ENCODE assay signal across 1 cellular context in the genomic region with DNA sequence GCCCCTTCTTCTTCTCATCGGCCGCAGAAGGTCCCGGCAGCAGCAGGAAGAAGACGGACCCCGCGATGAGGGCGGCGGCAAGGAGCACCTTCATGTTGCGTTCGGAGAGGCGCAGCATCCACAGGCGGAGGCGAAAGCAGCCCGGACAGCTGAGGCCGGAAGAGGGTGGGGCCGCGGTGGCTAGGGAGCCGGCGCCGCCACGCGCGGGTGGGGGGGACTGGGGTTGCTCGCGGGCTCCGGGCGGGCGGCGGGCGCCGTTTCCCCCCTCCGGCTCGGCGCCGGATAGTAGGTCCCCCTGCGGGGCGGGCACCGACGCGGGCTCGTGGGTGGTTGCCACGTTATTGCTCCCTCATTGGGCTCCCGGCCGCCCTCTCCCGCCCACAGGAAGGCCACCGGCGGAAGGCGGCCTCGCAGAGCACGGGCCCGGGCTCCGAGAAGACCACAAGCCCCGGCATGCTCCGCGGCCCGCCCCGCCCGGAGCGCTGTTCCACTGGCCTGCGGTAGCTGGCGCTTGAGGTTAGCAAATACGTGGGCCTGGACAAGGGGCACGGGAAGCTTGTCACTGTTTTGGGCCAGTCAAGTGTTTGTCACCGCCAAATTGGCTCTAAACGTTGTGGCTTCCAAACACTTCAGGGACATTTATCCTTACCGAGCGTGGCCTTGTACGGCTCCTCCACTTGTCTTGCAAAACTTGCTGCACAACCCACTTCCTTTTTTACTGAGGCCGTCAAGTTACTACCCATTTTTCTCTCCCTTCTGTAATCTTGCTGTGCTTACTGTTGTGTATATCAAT.
TF ChIP-seq lines count a peak whose summit lies in the region.

Gene PPIB (minus strand): TSS at position 154 of the 793 bp plus-strand sequence. CDS start 36 bp downstream, at position 118.

TF ChIP-seq in HepG2, 621 proteins besides CTCF, POLR2A, EP300 and RAD21 (continued from another document and continues in another):
- TF ChIP-seq, protein P1, sequence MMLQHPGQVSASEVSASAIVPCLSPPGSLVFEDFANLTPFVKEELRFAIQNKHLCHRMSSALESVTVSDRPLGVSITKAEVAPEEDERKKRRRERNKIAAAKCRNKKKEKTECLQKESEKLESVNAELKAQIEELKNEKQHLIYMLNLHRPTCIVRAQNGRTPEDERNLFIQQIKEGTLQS (CRISPR knock-in tag; IDR thresholded peaks at IDR 0.05), result no peak
- TF ChIP-seq ZC3H13 (CRISPR knock-in tag; IDR thresholded peaks at IDR 0.05), result 0 out of 2 replicates have a peak, but pooled peaks have one; percentile 25
- TF ChIP-seq, protein P2, sequence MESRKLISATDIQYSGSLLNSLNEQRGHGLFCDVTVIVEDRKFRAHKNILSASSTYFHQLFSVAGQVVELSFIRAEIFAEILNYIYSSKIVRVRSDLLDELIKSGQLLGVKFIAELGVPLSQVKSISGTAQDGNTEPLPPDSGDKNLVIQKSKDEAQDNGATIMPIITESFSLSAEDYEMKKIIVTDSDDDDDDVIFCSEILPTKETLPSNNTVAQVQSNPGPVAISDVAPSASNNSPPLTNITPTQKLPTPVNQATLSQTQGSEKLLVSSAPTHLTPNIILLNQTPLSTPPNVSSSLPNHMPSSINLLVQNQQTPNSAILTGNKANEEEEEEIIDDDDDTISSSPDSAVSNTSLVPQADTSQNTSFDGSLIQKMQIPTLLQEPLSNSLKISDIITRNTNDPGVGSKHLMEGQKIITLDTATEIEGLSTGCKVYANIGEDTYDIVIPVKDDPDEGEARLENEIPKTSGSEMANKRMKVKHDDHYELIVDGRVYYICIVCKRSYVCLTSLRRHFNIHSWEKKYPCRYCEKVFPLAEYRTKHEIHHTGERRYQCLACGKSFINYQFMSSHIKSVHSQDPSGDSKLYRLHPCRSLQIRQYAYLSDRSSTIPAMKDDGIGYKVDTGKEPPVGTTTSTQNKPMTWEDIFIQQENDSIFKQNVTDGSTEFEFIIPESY (CRISPR knock-in tag; IDR thresholded peaks at IDR 0.05), result no peak; the same call in 1 of the 2 replicates
- no peak for TF ChIP-seq ZNF737 (CRISPR knock-in tag; IDR thresholded peaks at IDR 0.05; ENCODE audit: borderline replicate concordance)
- no peak for TF ChIP-seq MAFG (CRISPR knock-in tag; IDR thresholded peaks at IDR 0.05)
- TF ChIP-seq NCOA2 (CRISPR knock-in tag; IDR thresholded peaks at IDR 0.05), result no peak
- no peak for TF ChIP-seq ZNF562 (CRISPR knock-in tag; IDR thresholded peaks at IDR 0.05; ENCODE audit: borderline replicate concordance)
- TF ChIP-seq AGO1 (IDR thresholded peaks at IDR 0.05; ENCODE audit: low read depth, low read length, poor library complexity, severe bottlenecking), result peak; percentile 77
- TF ChIP-seq, protein P3, sequence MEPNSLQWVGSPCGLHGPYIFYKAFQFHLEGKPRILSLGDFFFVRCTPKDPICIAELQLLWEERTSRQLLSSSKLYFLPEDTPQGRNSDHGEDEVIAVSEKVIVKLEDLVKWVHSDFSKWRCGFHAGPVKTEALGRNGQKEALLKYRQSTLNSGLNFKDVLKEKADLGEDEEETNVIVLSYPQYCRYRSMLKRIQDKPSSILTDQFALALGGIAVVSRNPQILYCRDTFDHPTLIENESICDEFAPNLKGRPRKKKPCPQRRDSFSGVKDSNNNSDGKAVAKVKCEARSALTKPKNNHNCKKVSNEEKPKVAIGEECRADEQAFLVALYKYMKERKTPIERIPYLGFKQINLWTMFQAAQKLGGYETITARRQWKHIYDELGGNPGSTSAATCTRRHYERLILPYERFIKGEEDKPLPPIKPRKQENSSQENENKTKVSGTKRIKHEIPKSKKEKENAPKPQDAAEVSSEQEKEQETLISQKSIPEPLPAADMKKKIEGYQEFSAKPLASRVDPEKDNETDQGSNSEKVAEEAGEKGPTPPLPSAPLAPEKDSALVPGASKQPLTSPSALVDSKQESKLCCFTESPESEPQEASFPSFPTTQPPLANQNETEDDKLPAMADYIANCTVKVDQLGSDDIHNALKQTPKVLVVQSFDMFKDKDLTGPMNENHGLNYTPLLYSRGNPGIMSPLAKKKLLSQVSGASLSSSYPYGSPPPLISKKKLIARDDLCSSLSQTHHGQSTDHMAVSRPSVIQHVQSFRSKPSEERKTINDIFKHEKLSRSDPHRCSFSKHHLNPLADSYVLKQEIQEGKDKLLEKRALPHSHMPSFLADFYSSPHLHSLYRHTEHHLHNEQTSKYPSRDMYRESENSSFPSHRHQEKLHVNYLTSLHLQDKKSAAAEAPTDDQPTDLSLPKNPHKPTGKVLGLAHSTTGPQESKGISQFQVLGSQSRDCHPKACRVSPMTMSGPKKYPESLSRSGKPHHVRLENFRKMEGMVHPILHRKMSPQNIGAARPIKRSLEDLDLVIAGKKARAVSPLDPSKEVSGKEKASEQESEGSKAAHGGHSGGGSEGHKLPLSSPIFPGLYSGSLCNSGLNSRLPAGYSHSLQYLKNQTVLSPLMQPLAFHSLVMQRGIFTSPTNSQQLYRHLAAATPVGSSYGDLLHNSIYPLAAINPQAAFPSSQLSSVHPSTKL (CRISPR knock-in tag; IDR thresholded peaks at IDR 0.05), result 0 out of 2 replicates have a peak, but pooled peaks have one; percentile 34
- peak; percentile 73 for TF ChIP-seq ZNF883 (CRISPR knock-in tag; IDR thresholded peaks at IDR 0.05; ENCODE audit: not compliant biosample characterization)
- no peak for TF ChIP-seq TCF7L2 (IDR thresholded peaks at IDR 0.05; ENCODE audit: low read depth, low read length)
- TF ChIP-seq ZNF567 (CRISPR knock-in tag; IDR thresholded peaks at IDR 0.05; ENCODE audit: borderline replicate concordance), result no peak
- TF ChIP-seq, protein P4, sequence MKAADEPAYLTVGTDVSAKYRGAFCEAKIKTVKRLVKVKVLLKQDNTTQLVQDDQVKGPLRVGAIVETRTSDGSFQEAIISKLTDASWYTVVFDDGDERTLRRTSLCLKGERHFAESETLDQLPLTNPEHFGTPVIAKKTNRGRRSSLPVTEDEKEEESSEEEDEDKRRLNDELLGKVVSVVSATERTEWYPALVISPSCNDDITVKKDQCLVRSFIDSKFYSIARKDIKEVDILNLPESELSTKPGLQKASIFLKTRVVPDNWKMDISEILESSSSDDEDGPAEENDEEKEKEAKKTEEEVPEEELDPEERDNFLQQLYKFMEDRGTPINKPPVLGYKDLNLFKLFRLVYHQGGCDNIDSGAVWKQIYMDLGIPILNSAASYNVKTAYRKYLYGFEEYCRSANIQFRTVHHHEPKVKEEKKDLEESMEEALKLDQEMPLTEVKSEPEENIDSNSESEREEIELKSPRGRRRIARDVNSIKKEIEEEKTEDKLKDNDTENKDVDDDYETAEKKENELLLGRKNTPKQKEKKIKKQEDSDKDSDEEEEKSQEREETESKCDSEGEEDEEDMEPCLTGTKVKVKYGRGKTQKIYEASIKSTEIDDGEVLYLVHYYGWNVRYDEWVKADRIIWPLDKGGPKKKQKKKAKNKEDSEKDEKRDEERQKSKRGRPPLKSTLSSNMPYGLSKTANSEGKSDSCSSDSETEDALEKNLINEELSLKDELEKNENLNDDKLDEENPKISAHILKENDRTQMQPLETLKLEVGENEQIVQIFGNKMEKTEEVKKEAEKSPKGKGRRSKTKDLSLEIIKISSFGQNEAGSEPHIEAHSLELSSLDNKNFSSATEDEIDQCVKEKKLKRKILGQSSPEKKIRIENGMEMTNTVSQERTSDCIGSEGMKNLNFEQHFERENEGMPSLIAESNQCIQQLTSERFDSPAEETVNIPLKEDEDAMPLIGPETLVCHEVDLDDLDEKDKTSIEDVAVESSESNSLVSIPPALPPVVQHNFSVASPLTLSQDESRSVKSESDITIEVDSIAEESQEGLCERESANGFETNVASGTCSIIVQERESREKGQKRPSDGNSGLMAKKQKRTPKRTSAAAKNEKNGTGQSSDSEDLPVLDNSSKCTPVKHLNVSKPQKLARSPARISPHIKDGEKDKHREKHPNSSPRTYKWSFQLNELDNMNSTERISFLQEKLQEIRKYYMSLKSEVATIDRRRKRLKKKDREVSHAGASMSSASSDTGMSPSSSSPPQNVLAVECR (CRISPR knock-in tag; IDR thresholded peaks at IDR 0.05; ENCODE audit: borderline replicate concordance), result peak; percentile 89
- TF ChIP-seq, protein P5, sequence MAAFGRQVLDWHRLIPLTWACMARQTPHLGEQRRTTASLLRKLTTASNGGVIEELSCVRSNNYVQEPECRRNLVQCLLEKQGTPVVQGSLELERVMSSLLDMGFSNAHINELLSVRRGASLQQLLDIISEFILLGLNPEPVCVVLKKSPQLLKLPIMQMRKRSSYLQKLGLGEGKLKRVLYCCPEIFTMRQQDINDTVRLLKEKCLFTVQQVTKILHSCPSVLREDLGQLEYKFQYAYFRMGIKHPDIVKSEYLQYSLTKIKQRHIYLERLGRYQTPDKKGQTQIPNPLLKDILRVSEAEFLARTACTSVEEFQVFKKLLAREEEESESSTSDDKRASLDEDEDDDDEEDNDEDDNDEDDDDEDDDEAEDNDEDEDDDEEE (CRISPR knock-in tag; IDR thresholded peaks at IDR 0.05), result no peak
- TF ChIP-seq GFI1 (CRISPR knock-in tag; IDR thresholded peaks at IDR 0.05; ENCODE audit: borderline replicate concordance), result peak; percentile 80; the same call in 1 of the 2 replicates
- no peak for TF ChIP-seq ZNF460 (CRISPR knock-in tag; IDR thresholded peaks at IDR 0.05; ENCODE audit: borderline replicate concordance)
- peak; percentile 17; the same call in 1 of the 2 replicates for TF ChIP-seq CSRNP1 (CRISPR knock-in tag; IDR thresholded peaks at IDR 0.05)
- TF ChIP-seq, protein P6, sequence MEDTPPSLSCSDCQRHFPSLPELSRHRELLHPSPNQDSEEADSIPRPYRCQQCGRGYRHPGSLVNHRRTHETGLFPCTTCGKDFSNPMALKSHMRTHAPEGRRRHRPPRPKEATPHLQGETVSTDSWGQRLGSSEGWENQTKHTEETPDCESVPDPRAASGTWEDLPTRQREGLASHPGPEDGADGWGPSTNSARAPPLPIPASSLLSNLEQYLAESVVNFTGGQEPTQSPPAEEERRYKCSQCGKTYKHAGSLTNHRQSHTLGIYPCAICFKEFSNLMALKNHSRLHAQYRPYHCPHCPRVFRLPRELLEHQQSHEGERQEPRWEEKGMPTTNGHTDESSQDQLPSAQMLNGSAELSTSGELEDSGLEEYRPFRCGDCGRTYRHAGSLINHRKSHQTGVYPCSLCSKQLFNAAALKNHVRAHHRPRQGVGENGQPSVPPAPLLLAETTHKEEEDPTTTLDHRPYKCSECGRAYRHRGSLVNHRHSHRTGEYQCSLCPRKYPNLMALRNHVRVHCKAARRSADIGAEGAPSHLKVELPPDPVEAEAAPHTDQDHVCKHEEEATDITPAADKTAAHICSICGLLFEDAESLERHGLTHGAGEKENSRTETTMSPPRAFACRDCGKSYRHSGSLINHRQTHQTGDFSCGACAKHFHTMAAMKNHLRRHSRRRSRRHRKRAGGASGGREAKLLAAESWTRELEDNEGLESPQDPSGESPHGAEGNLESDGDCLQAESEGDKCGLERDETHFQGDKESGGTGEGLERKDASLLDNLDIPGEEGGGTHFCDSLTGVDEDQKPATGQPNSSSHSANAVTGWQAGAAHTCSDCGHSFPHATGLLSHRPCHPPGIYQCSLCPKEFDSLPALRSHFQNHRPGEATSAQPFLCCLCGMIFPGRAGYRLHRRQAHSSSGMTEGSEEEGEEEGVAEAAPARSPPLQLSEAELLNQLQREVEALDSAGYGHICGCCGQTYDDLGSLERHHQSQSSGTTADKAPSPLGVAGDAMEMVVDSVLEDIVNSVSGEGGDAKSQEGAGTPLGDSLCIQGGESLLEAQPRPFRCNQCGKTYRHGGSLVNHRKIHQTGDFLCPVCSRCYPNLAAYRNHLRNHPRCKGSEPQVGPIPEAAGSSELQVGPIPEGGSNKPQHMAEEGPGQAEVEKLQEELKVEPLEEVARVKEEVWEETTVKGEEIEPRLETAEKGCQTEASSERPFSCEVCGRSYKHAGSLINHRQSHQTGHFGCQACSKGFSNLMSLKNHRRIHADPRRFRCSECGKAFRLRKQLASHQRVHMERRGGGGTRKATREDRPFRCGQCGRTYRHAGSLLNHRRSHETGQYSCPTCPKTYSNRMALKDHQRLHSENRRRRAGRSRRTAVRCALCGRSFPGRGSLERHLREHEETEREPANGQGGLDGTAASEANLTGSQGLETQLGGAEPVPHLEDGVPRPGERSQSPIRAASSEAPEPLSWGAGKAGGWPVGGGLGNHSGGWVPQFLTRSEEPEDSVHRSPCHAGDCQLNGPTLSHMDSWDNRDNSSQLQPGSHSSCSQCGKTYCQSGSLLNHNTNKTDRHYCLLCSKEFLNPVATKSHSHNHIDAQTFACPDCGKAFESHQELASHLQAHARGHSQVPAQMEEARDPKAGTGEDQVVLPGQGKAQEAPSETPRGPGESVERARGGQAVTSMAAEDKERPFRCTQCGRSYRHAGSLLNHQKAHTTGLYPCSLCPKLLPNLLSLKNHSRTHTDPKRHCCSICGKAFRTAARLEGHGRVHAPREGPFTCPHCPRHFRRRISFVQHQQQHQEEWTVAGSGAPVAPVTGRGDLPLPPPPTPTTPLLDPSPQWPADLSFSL (CRISPR knock-in tag; IDR thresholded peaks at IDR 0.05), result no peak; the same call in 1 of the 2 replicates
- TF ChIP-seq HMGA1 (CRISPR knock-in tag; conservative IDR thresholded peaks at IDR 0.05), result no peak
- TF ChIP-seq ZNF382 (CRISPR knock-in tag; IDR thresholded peaks at IDR 0.05; ENCODE audit: borderline replicate concordance), result no peak
- TF ChIP-seq RFX3 (CRISPR knock-in tag; IDR thresholded peaks at IDR 0.05), result no peak
- peak; percentile 80; the same call in 1 of the 2 replicates for TF ChIP-seq ZBTB20 (CRISPR knock-in tag; IDR thresholded peaks at IDR 0.05; ENCODE audit: borderline replicate concordance, low read depth)
- TF ChIP-seq YY1 (IDR thresholded peaks at IDR 0.05; ENCODE audit: insufficient read depth, insufficient replicate concordance, low read depth, low read length), result no peak
- no peak for TF ChIP-seq ZNF768 (CRISPR knock-in tag; IDR thresholded peaks at IDR 0.05)
